In the genomic region with DNA sequence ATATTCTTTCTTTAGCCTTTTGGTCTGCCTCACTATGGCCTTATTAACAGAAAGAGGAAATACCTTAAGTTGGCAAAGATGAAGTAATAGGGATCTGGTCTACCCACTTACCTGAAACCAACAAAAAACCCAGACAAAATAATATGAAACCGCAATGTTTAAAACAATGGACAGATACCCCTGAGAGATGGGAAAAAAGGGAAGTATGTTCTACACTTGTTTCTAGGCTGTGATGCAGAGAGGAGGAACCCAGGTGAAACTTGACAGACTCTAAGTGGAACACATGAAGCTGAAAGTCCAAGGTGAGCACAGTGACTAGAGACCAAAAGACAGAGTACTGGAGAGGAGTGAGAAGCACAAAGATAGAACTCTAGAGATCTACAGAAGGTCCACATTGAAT, we compare ENCODE assay signal across 1 cellular context.
TF ChIP-seq lines count a peak whose summit lies in the region.

No MANE protein-coding gene starts in this region.

TF ChIP-seq in GM12878, 131 proteins besides CTCF, POLR2A, EP300 and RAD21 (continued from another document):
- TF ChIP-seq SKIL (IDR thresholded peaks at IDR 0.05; ENCODE audit: low read depth, poor library complexity, severe bottlenecking) (peak; percentile 75), RELB (IDR thresholded peaks at IDR 0.05; ENCODE audit: low read depth) (peak; percentile 47; the same call in 1 of the 2 replicates), IKZF2 (IDR thresholded peaks at IDR 0.05) (peak; percentile 96 to 97), KDM1A (IDR thresholded peaks at IDR 0.05; ENCODE audit: borderline replicate concordance) (no peak), GABPA (IDR thresholded peaks at IDR 0.05; ENCODE audit: low read depth) (no peak), RBBP5 (conservative IDR thresholded peaks at IDR 0.05) (no peak), TCF3 (IDR thresholded peaks at IDR 0.05; ENCODE audit: borderline replicate concordance, insufficient read depth, low read depth, low read length) (no peak), NFIC (IDR thresholded peaks at IDR 0.05; ENCODE audit: low read depth, low read length) (peak; percentile 62; the same call in 1 of the 2 replicates), IKZF1 (conservative IDR thresholded peaks at IDR 0.05) (peak; percentile 82), TAF1 (IDR thresholded peaks at IDR 0.05; ENCODE audit: borderline replicate concordance, low read depth, low read length) (no peak), RUNX3 (IDR thresholded peaks at IDR 0.05; ENCODE audit: low read length) (peak; percentile 85), ASH2L (IDR thresholded peaks at IDR 0.05; ENCODE audit: borderline replicate concordance, low read depth) (no peak), SMAD1 (IDR thresholded peaks at IDR 0.05; ENCODE audit: low read depth, partially characterized antibody) (no peak), ATF7 (IDR thresholded peaks at IDR 0.05; ENCODE audit: low read depth) (peak; percentile 72), FOXM1 (IDR thresholded peaks at IDR 0.05; ENCODE audit: low read depth, low read length) (no peak), MTA2 (IDR thresholded peaks at IDR 0.05; ENCODE audit: low read depth) (peak; percentile 76)
- TF ChIP-seq, protein P1, sequence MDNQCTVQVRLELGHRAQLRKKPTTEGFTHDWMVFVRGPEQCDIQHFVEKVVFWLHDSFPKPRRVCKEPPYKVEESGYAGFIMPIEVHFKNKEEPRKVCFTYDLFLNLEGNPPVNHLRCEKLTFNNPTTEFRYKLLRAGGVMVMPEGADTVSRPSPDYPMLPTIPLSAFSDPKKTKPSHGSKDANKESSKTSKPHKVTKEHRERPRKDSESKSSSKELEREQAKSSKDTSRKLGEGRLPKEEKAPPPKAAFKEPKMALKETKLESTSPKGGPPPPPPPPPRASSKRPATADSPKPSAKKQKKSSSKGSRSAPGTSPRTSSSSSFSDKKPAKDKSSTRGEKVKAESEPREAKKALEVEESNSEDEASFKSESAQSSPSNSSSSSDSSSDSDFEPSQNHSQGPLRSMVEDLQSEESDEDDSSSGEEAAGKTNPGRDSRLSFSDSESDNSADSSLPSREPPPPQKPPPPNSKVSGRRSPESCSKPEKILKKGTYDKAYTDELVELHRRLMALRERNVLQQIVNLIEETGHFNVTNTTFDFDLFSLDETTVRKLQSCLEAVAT (IDR thresholded peaks at IDR 0.05): peak; percentile 54; the same call in 1 of the 2 replicates
- TF ChIP-seq, protein P2, sequence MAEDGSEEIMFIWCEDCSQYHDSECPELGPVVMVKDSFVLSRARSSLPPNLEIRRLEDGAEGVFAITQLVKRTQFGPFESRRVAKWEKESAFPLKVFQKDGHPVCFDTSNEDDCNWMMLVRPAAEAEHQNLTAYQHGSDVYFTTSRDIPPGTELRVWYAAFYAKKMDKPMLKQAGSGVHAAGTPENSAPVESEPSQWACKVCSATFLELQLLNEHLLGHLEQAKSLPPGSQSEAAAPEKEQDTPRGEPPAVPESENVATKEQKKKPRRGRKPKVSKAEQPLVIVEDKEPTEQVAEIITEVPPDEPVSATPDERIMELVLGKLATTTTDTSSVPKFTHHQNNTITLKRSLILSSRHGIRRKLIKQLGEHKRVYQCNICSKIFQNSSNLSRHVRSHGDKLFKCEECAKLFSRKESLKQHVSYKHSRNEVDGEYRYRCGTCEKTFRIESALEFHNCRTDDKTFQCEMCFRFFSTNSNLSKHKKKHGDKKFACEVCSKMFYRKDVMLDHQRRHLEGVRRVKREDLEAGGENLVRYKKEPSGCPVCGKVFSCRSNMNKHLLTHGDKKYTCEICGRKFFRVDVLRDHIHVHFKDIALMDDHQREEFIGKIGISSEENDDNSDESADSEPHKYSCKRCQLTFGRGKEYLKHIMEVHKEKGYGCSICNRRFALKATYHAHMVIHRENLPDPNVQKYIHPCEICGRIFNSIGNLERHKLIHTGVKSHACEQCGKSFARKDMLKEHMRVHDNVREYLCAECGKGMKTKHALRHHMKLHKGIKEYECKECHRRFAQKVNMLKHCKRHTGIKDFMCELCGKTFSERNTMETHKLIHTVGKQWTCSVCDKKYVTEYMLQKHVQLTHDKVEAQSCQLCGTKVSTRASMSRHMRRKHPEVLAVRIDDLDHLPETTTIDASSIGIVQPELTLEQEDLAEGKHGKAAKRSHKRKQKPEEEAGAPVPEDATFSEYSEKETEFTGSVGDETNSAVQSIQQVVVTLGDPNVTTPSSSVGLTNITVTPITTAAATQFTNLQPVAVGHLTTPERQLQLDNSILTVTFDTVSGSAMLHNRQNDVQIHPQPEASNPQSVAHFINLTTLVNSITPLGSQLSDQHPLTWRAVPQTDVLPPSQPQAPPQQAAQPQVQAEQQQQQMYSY (CRISPR knock-in tag; IDR thresholded peaks at IDR 0.05): no peak
- TF ChIP-seq, protein P3, sequence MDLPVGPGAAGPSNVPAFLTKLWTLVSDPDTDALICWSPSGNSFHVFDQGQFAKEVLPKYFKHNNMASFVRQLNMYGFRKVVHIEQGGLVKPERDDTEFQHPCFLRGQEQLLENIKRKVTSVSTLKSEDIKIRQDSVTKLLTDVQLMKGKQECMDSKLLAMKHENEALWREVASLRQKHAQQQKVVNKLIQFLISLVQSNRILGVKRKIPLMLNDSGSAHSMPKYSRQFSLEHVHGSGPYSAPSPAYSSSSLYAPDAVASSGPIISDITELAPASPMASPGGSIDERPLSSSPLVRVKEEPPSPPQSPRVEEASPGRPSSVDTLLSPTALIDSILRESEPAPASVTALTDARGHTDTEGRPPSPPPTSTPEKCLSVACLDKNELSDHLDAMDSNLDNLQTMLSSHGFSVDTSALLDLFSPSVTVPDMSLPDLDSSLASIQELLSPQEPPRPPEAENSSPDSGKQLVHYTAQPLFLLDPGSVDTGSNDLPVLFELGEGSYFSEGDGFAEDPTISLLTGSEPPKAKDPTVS (IDR thresholded peaks at IDR 0.05; ENCODE audit: low read depth, low read length): no peak
